Comparison of ENCODE assay signal across 8 cellular contexts in the genomic region with DNA sequence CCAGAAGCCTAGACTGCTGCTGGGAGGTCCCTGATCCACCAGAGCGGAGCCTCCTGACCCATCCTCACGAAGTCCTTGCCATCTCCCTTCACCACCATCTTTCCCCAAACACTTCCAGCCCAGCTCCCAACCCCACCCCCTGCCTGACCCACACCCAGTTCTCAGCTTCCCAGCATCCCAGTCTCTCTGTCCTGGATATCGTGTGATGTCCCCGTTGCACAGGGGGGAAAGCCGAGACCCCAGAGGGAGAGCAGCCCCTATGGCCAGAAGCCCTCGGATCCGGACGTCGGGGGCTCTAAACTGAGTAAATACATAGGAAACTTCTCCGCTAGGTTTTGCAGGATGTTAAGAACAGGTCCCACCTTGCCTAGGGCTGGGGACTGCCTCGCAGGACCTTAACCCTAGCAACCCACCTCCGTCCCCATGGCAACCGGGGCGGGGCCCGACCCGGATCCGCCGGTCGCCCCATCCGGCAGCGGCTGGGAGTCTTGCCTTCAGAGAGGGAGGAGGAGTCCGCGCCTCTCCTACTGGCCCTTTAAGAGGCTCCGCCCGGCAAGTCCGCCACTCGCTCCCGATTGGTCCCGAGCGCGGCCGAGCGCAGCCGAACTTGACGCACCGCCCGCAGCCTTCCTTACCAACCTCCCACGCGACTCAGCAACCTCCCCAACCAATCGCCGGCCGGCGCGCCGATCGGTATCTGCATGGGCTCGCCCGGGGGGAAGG. TPM values are rescaled to one million over a fixed set of nuclear protein-coding genes. Genes with fewer than 3 reads are reported as not detected.
DNase-seq lines count a peak whose midpoint lies in the region; ATAC-seq, FAIRE-seq and TF ChIP-seq lines count a peak whose summit lies in the region.

No MANE protein-coding gene starts in this region.

- peaks cover 0 to 4% of the 10 kb centered on the region in 2 donors for H3K4me1 ChIP-seq in small intestine (ENCODE audit: control insufficient read depth in 2 of 2, insufficient read depth in 1 of 2, low read depth in 1 of 2, low read length in 1 of 2)

- FAIRE-seq in small intestine (lab: Jason Lieb, UNC) = no peak

- H3K4me3 Mint-ChIP-seq in WTC11 = peak overlapping the region; percentile 56
- H3K4me3 Mint-ChIP-seq in immature natural killer cell = peak overlapping the region; percentile 73 to 85 (median 79)

- H3K27me3 ChIP-seq in small intestine (ENCODE audit: control insufficient read depth in 2 of 2, insufficient read depth in 2 of 2, low read length in 2 of 2) = no peaks in the 10 kb centered on the region

- H3K27me3 Mint-ChIP-seq in WTC11 (ENCODE audit: low read depth) = no peaks in the 10 kb centered on the region; the same call in 1 of the 2 replicates
- H3K27me3 Mint-ChIP-seq in immature natural killer cell (ENCODE audit: low read depth in 3 of 3) = peaks cover 0 to 8% (median 4%) of the 10 kb centered on the region in 3 donors

- no peak overlapping the region for H3K27ac Mint-ChIP-seq in WTC11
- peak overlapping the region in 4 of 6 donors; percentile 36 to 77 (median 61) for H3K27ac Mint-ChIP-seq in immature natural killer cell

- H3K4me3 ChIP-seq in AG04449 (ENCODE audit: low read depth, low read length) (peak overlapping the region; percentile 65), cardiac fibroblast (replicated peaks in 1 of 2; ENCODE audit: low read depth in 2 of 2, low read length in 2 of 2) (peak overlapping the region; percentile 57 to 62), small intestine (ENCODE audit: low read depth in 1 of 2, low read length in 2 of 2) (peak overlapping the region; percentile 39 to 91)

- CTCF ChIA-PET in AG04449 (lab: Yijun Ruan, JAX) = interaction anchor here (0.8 kb wide), 1 partner anchor 27 kb away, joined by 3 read pairs; no protein-coding TSS in a partner anchor
- CTCF ChIA-PET in WTC11 (lab: Charles Lee) = interaction anchor here (0.5 kb wide), 1 partner anchor 54 kb away, joined by 3 read pairs; no protein-coding TSS in a partner anchor

- H3K36me3 ChIP-seq in small intestine (ENCODE audit: control insufficient read depth in 2 of 2, insufficient read depth in 2 of 2, low read length in 2 of 2) = no peaks in the 10 kb centered on the region

- no peak for TF ChIP-seq CTCF in AG04449 (IDR thresholded peaks at IDR 0.05; ENCODE audit: insufficient read depth, low read length, missing control alignments)
- no peak for TF ChIP-seq CTCF in WTC11 (IDR thresholded peaks at IDR 0.05)
- TF ChIP-seq CTCF in cardiac fibroblast (IDR thresholded peaks at IDR 0.05; ENCODE audit: low read depth, low read length) = no peak

- POLR2A ChIA-PET in AG04449 (lab: Yijun Ruan, JAX) (no interaction called here), WTC11 (lab: Charles Lee) (no interaction called here)

- DNase-seq in AG04449 (ENCODE audit: low read depth, low spot score) = peak; percentile 96
- peak; percentile 95 for DNase-seq in NCI-H2227 treated with DMSO at 0.1 percent for 48 hours (lab: John Stamatoyannopoulos, UW)
- DNase-seq in WTC11 (ENCODE audit: low spot score) = peak; percentile 100
- DNase-seq in cardiac fibroblast (ENCODE audit: low read depth in 2 of 2) = peak; percentile 100
- DNase-seq in immature natural killer cell = peak; percentile 97 to 98 (median 98)
- DNase-seq in small intestine = peak; percentile 100

- H3K9me3 Mint-ChIP-seq in WTC11 = no peaks in the 10 kb centered on the region
- H3K9me3 Mint-ChIP-seq in immature natural killer cell = no peaks in the 10 kb centered on the region

- H3K27ac ChIP-seq in small intestine (ENCODE audit: low read depth in 1 of 2, low read length in 1 of 2) = peak overlapping the region in 1 of 2 donors; percentile 47

- 2 to 3% (median 2%) methylated on average over 35 to 48 of the region's 48 CpGs for WGBS in small intestine, 3 donors

- H3K36me3 Mint-ChIP-seq in WTC11 (peaks cover 8% of the 10 kb centered on the region), immature natural killer cell (peaks cover 0 to 6% (median 0%) of the 10 kb centered on the region in 3 donors)

- ATAC-seq in GM18909 (IDR thresholded peaks at IDR 0.05; ENCODE audit: poor library complexity, unreplicated experiment) (peak; percentile 87), HG03196 (IDR thresholded peaks at IDR 0.05; ENCODE audit: unreplicated experiment) (peak; percentile 94), WTC11 (peak; percentile 83)

- H3K9me3 ChIP-seq in small intestine (ENCODE audit: control insufficient read depth, low read depth) = no peaks in the 10 kb centered on the region

- H3K4me1 Mint-ChIP-seq in WTC11 = peaks cover 21% of the 10 kb centered on the region
- peaks cover 11 to 13% of the 10 kb centered on the region in 2 donors for H3K4me1 Mint-ChIP-seq in immature natural killer cell

TF ChIP-seq in WTC11, 78 proteins besides CTCF, POLR2A, EP300 and RAD21:
- 0 out of 2 replicates have a peak, but pooled peaks have one; percentile 27 for TF ChIP-seq ETV6 (CRISPR knock-in tag; IDR thresholded peaks at IDR 0.05)
- TF ChIP-seq, protein P1, sequence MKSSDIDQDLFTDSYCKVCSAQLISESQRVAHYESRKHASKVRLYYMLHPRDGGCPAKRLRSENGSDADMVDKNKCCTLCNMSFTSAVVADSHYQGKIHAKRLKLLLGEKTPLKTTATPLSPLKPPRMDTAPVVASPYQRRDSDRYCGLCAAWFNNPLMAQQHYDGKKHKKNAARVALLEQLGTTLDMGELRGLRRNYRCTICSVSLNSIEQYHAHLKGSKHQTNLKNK (CRISPR knock-in tag; IDR thresholded peaks at IDR 0.05) = no peak
- no peak for TF ChIP-seq NR3C1 (CRISPR knock-in tag; conservative IDR thresholded peaks at IDR 0.05; ENCODE audit: low read depth)
- TF ChIP-seq ZNF263 (CRISPR knock-in tag; IDR thresholded peaks at IDR 0.05; ENCODE audit: low read depth) = no peak
- TF ChIP-seq, protein P2, sequence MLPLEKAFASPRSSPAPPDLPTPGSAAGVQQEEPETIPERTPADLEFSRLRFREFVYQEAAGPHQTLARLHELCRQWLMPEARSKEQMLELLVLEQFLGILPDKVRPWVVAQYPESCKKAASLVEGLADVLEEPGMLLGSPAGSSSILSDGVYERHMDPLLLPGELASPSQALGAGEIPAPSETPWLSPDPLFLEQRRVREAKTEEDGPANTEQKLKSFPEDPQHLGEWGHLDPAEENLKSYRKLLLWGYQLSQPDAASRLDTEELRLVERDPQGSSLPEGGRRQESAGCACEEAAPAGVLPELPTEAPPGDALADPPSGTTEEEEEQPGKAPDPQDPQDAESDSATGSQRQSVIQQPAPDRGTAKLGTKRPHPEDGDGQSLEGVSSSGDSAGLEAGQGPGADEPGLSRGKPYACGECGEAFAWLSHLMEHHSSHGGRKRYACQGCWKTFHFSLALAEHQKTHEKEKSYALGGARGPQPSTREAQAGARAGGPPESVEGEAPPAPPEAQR (CRISPR knock-in tag; IDR thresholded peaks at IDR 0.05) = no peak
- no peak for TF ChIP-seq JAZF1 (CRISPR knock-in tag; IDR thresholded peaks at IDR 0.05)
- TF ChIP-seq ZNF416 (CRISPR knock-in tag; IDR thresholded peaks at IDR 0.05) = no peak
- TF ChIP-seq NR1H2 (CRISPR knock-in tag; IDR thresholded peaks at IDR 0.05) = no peak
- peak; percentile 95 for TF ChIP-seq SP1 (CRISPR knock-in tag; conservative IDR thresholded peaks at IDR 0.05)
- TF ChIP-seq NFYB (CRISPR knock-in tag; conservative IDR thresholded peaks at IDR 0.05; ENCODE audit: low read depth) = peak; percentile 90
- TF ChIP-seq TEAD1 (CRISPR knock-in tag; IDR thresholded peaks at IDR 0.05) = no peak
- no peak for TF ChIP-seq TEAD4 (CRISPR knock-in tag; IDR thresholded peaks at IDR 0.05)
- TF ChIP-seq HMGA2 (CRISPR knock-in tag; IDR thresholded peaks at IDR 0.05) = no peak
- no peak for TF ChIP-seq KAT7 (CRISPR knock-in tag; IDR thresholded peaks at IDR 0.05; ENCODE audit: borderline replicate concordance)
- TF ChIP-seq ZNF423 (CRISPR knock-in tag; IDR thresholded peaks at IDR 0.05) = no peak
- TF ChIP-seq ELF4 (CRISPR knock-in tag; IDR thresholded peaks at IDR 0.05; ENCODE audit: low read depth) = no peak
- no peak for TF ChIP-seq PRRX2 (CRISPR knock-in tag; IDR thresholded peaks at IDR 0.05)
- TF ChIP-seq, protein P3, sequence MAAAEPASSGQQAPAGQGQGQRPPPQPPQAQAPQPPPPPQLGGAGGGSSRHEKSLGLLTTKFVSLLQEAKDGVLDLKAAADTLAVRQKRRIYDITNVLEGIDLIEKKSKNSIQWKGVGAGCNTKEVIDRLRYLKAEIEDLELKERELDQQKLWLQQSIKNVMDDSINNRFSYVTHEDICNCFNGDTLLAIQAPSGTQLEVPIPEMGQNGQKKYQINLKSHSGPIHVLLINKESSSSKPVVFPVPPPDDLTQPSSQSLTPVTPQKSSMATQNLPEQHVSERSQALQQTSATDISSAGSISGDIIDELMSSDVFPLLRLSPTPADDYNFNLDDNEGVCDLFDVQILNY (CRISPR knock-in tag; IDR thresholded peaks at IDR 0.05) = no peak

RNA-seq across cellular contexts. Expression of a gene that starts 0.5 kb away (rescaled TPM):
- 115 to 132 TPM (median 121 TPM) in 3 replicates for total RNA-seq in WTC11 (2021)
- polyA plus RNA-seq in immature natural killer cell (10 to 100 TPM; 42.9 to 74.8 (median 60.1) TPM), small intestine (10 to 100 TPM; 70.4 to 82.1 (median 74.5) TPM)

RNA-seq across cellular contexts. Expression of a gene that starts 13.0 kb away (rescaled TPM):
- total RNA-seq in WTC11 (2021) = 1.0 to 2.3 TPM (median 1.6 TPM) in 3 replicates
- under 1 TPM in 2 of 3 donors, not detected in 1; 0.04 to 0.95 TPM for polyA plus RNA-seq in immature natural killer cell
- 1 to 10 TPM in 1 of 3 donors, under 1 TPM in 1, not detected in 1; 0.54 to 1.1 TPM for polyA plus RNA-seq in small intestine

RNA-seq across cellular contexts. Expression of a gene that starts 14.9 kb away (rescaled TPM):
- total RNA-seq in WTC11 (2021) = 59.9 to 75.4 TPM (median 71.0 TPM) in 3 replicates
- polyA plus RNA-seq in immature natural killer cell = 10 to 100 TPM; 17.1 to 26.9 (median 25.6) TPM
- 10 to 100 TPM; 10.3 to 52.4 (median 11.6) TPM for polyA plus RNA-seq in small intestine

RNA-seq across cellular contexts. Expression of a gene that starts 33.3 kb away (rescaled TPM):
- 3.3 to 6.3 TPM (median 4.7 TPM) in 3 replicates for total RNA-seq in WTC11 (2021)
- not detected for polyA plus RNA-seq in immature natural killer cell
- polyA plus RNA-seq in small intestine = 1 to 10 TPM in 1 of 3 donors, under 1 TPM in 1, not detected in 1; 0.73 to 1.3 TPM

RNA-seq across cellular contexts. Expression of a gene that starts 34.4 kb away (rescaled TPM):
- total RNA-seq in WTC11 (2021) = 1.0 to 1.4 TPM (median 1.3 TPM) in 3 replicates
- polyA plus RNA-seq in immature natural killer cell = 1 to 10 TPM; 3.1 to 9.5 (median 3.1) TPM
- 1 to 10 TPM in 1 of 3 donors, not detected in 2; 2.1 TPM for polyA plus RNA-seq in small intestine
